1 cellular context compared by ENCODE assay signal in genomic region chrX:153626863-153627674, GRCh38.
TF ChIP-seq lines count a peak whose summit lies in the region.

No MANE protein-coding gene starts in this region.

TF ChIP-seq in HepG2, 621 proteins besides CTCF, POLR2A, EP300 and RAD21 (continued from another document and continues in another):
- TF ChIP-seq MXD4 (CRISPR knock-in tag; IDR thresholded peaks at IDR 0.05) = no peak
- no peak for TF ChIP-seq SMAD1 (CRISPR knock-in tag; IDR thresholded peaks at IDR 0.05; ENCODE audit: borderline replicate concordance, low read depth)
- no peak for TF ChIP-seq NFKBIZ (CRISPR knock-in tag; IDR thresholded peaks at IDR 0.05)
- no peak for TF ChIP-seq CBFB (CRISPR knock-in tag; IDR thresholded peaks at IDR 0.05)
- no peak for TF ChIP-seq HES4 (CRISPR knock-in tag; IDR thresholded peaks at IDR 0.05; ENCODE audit: borderline replicate concordance)
- no peak for TF ChIP-seq HOXA5 (CRISPR knock-in tag; IDR thresholded peaks at IDR 0.05)
- TF ChIP-seq ZNF615 (CRISPR knock-in tag; IDR thresholded peaks at IDR 0.05; ENCODE audit: borderline replicate concordance) = no peak
- peak; percentile 95 for TF ChIP-seq MED13 (CRISPR knock-in tag; IDR thresholded peaks at IDR 0.05)
- TF ChIP-seq AHR (CRISPR knock-in tag; IDR thresholded peaks at IDR 0.05) = 0 out of 2 replicates have a peak, but pooled peaks have one; percentile 20
- TF ChIP-seq NCOA1 (CRISPR knock-in tag; IDR thresholded peaks at IDR 0.05) = no peak; the same call in 1 of the 2 replicates
- no peak for TF ChIP-seq CBX5 (CRISPR knock-in tag; IDR thresholded peaks at IDR 0.05; ENCODE audit: borderline replicate concordance)
- TF ChIP-seq, protein P1, sequence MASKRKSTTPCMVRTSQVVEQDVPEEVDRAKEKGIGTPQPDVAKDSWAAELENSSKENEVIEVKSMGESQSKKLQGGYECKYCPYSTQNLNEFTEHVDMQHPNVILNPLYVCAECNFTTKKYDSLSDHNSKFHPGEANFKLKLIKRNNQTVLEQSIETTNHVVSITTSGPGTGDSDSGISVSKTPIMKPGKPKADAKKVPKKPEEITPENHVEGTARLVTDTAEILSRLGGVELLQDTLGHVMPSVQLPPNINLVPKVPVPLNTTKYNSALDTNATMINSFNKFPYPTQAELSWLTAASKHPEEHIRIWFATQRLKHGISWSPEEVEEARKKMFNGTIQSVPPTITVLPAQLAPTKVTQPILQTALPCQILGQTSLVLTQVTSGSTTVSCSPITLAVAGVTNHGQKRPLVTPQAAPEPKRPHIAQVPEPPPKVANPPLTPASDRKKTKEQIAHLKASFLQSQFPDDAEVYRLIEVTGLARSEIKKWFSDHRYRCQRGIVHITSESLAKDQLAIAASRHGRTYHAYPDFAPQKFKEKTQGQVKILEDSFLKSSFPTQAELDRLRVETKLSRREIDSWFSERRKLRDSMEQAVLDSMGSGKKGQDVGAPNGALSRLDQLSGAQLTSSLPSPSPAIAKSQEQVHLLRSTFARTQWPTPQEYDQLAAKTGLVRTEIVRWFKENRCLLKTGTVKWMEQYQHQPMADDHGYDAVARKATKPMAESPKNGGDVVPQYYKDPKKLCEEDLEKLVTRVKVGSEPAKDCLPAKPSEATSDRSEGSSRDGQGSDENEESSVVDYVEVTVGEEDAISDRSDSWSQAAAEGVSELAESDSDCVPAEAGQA (IDR thresholded peaks at IDR 0.05; ENCODE audit: low read depth) = no peak
- TF ChIP-seq, protein P1 (CRISPR knock-in tag; IDR thresholded peaks at IDR 0.05; ENCODE audit: borderline replicate concordance) = no peak
- TF ChIP-seq, protein P2, sequence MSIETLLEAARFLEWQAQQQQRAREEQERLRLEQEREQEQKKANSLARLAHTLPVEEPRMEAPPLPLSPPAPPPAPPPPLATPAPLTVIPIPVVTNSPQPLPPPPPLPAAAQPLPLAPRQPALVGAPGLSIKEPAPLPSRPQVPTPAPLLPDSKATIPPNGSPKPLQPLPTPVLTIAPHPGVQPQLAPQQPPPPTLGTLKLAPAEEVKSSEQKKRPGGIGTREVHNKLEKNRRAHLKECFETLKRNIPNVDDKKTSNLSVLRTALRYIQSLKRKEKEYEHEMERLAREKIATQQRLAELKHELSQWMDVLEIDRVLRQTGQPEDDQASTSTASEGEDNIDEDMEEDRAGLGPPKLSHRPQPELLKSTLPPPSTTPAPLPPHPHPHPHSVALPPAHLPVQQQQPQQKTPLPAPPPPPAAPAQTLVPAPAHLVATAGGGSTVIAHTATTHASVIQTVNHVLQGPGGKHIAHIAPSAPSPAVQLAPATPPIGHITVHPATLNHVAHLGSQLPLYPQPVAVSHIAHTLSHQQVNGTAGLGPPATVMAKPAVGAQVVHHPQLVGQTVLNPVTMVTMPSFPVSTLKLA (IDR thresholded peaks at IDR 0.05) = no peak
- TF ChIP-seq HIVEP1 (CRISPR knock-in tag; IDR thresholded peaks at IDR 0.05) = no peak
- no peak for TF ChIP-seq ZNF276 (CRISPR knock-in tag; IDR thresholded peaks at IDR 0.05; ENCODE audit: low read depth)
- no peak for TF ChIP-seq ISX (CRISPR knock-in tag; conservative IDR thresholded peaks at IDR 0.05)
- no peak for TF ChIP-seq JARID2 (CRISPR knock-in tag; IDR thresholded peaks at IDR 0.05; ENCODE audit: insufficient replicate concordance)
- no peak for TF ChIP-seq GPN1 (CRISPR knock-in tag; IDR thresholded peaks at IDR 0.05; ENCODE audit: borderline replicate concordance)
- no peak for TF ChIP-seq ZNF816 (CRISPR knock-in tag; IDR thresholded peaks at IDR 0.05; ENCODE audit: borderline replicate concordance)
- TF ChIP-seq, protein P3, sequence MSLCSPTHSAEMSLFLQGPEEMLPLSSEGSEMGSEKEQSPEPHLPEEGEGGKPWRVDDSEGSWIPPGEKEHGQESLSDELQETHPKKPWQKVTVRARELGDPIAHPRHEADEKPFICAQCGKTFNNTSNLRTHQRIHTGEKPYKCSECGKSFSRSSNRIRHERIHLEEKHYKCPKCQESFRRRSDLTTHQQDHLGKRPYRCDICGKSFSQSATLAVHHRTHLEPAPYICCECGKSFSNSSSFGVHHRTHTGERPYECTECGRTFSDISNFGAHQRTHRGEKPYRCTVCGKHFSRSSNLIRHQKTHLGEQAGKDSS (CRISPR knock-in tag; IDR thresholded peaks at IDR 0.05; ENCODE audit: borderline replicate concordance, low read depth) = no peak; the same call in 1 of the 2 replicates
- TF ChIP-seq PHF8 (CRISPR knock-in tag; IDR thresholded peaks at IDR 0.05) = no peak
- no peak for TF ChIP-seq ZNF468 (CRISPR knock-in tag; IDR thresholded peaks at IDR 0.05)
- TF ChIP-seq SAFB2 (CRISPR knock-in tag; IDR thresholded peaks at IDR 0.05; ENCODE audit: borderline replicate concordance, low read depth) = no peak
- no peak for TF ChIP-seq ZNF232 (CRISPR knock-in tag; IDR thresholded peaks at IDR 0.05; ENCODE audit: borderline replicate concordance)
- peak; percentile 42 for TF ChIP-seq YY1 (IDR thresholded peaks at IDR 0.05; ENCODE audit: insufficient read depth, insufficient replicate concordance, low read depth, low read length)
- no peak for TF ChIP-seq IKZF4 (CRISPR knock-in tag; IDR thresholded peaks at IDR 0.05; ENCODE audit: borderline replicate concordance, low read depth, not compliant biosample characterization)
- peak; percentile 36; the same call in 1 of the 2 replicates for TF ChIP-seq HIC2 (CRISPR knock-in tag; IDR thresholded peaks at IDR 0.05; ENCODE audit: low read depth)
- TF ChIP-seq MXD3 (CRISPR knock-in tag; IDR thresholded peaks at IDR 0.05) = no peak; the same call in none of the 2 replicates
- TF ChIP-seq, protein P4, sequence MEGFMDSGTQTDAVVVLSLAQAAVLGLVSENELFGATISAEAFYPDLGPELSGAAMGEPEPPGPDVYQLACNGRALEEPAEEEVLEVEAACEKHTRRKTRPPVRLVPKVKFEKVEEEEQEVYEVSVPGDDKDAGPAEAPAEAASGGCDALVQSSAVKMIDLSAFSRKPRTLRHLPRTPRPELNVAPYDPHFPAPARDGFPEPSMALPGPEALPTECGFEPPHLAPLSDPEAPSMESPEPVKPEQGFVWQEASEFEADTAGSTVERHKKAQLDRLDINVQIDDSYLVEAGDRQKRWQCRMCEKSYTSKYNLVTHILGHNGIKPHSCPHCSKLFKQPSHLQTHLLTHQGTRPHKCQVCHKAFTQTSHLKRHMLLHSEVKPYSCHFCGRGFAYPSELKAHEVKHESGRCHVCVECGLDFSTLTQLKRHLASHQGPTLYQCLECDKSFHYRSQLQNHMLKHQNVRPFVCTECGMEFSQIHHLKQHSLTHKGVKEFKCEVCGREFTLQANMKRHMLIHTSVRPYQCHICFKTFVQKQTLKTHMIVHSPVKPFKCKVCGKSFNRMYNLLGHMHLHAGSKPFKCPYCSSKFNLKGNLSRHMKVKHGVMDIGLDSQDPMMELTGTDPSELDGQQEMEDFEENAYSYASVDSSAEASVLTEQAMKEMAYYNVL (CRISPR knock-in tag; IDR thresholded peaks at IDR 0.05; ENCODE audit: borderline replicate concordance) = no peak
- TF ChIP-seq KAT7 (CRISPR knock-in tag; IDR thresholded peaks at IDR 0.05; ENCODE audit: borderline replicate concordance) = no peak
- no peak for TF ChIP-seq ZNF598 (CRISPR knock-in tag; IDR thresholded peaks at IDR 0.05; ENCODE audit: borderline replicate concordance)
- TF ChIP-seq GABPB1 (CRISPR knock-in tag; IDR thresholded peaks at IDR 0.05) = peak; percentile 44; the same call in 1 of the 2 replicates
- no peak for TF ChIP-seq ZNF546 (CRISPR knock-in tag; conservative IDR thresholded peaks at IDR 0.05)
- 0 out of 2 replicates have a peak, but pooled peaks have one; percentile 2 for TF ChIP-seq MYPOP (CRISPR knock-in tag; IDR thresholded peaks at IDR 0.05)
- TF ChIP-seq RCOR2 (CRISPR knock-in tag; IDR thresholded peaks at IDR 0.05) = no peak
- no peak for TF ChIP-seq ZNF205 (CRISPR knock-in tag; IDR thresholded peaks at IDR 0.05)
- no peak for TF ChIP-seq ZBTB44 (CRISPR knock-in tag; IDR thresholded peaks at IDR 0.05)
- TF ChIP-seq ZXDC (CRISPR knock-in tag; IDR thresholded peaks at IDR 0.05) = 0 out of 2 replicates have a peak, but pooled peaks have one; percentile 45
- peak; percentile 61 for TF ChIP-seq GATAD2A (CRISPR knock-in tag; IDR thresholded peaks at IDR 0.05)
